ENCODE assay signal across 30 cellular contexts in the genomic region with DNA sequence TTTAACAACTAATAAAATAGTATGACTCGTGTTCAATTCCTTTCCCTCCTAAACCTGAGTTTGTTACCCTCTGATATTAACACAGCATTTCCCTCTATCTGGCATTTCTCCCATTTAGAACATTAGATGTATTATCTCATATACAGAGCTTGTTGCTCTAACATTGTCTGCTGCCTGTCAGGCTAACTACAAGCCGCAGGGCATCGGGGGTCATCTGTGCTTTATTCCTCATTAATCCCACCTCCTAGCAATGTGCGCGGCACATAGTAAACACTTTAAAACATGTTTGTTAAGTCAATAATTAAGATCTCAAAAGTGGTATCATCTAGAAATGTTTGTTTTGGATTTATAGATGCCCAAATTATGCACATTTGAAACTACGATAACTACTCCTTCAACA.
"Had no signal": no experiment of that assay in that cellular context is flagged by ENCODE, and none has a peak within 500 bp of the region (broad histone marks: within the 10 kb centered on the region; RNA-seq: fewer than 3 reads in every experiment).

No MANE protein-coding gene starts in this region.

- H3K36me3 ChIP-seq: adrenal gland, colonic mucosa, gastrocnemius medialis, sigmoid colon, stomach, thyroid gland, upper lobe of left lung, vagina had no signal

- H3K4me1 Mint-ChIP-seq: activated naive CD8-positive, alpha-beta T cell treated with anti-CD3 and anti-CD28 coated beads for 36 hours; naive thymus-derived CD4-positive, alpha-beta T cell had no signal

- H3K9me3 Mint-ChIP-seq: activated naive CD8-positive, alpha-beta T cell treated with anti-CD3 and anti-CD28 coated beads for 36 hours; stimulated activated memory B cell treated with anti-CD40 and anti-IgM and Interleukin-4, amounts not matched to agents 10 μg/mL and 1 μg/mL and 100 μg/mL, for 72 hours; T-helper 2 cell treated with Interferon-gamma antibody and Interleukin-4, amounts not matched to agents 5 μg/mL and 100 μg/mL, for 36 hours had no signal

- H3K4me3 ChIP-seq: adrenal gland, body of pancreas, colonic mucosa, gastrocnemius medialis, psoas muscle, sigmoid colon, stomach, thyroid gland, upper lobe of left lung, vagina had no signal

- H3K9me3 ChIP-seq: adrenal gland, body of pancreas, colonic mucosa, gastrocnemius medialis, psoas muscle, sigmoid colon, stomach, thyroid gland, upper lobe of left lung, vagina had no signal

- H3K27me3 ChIP-seq: adrenal gland, body of pancreas, colonic mucosa, gastrocnemius medialis, sigmoid colon, stomach, thyroid gland, upper lobe of left lung, vagina had no signal

- H3K27ac ChIP-seq: adrenal gland, body of pancreas, colonic mucosa, gastrocnemius medialis, parathyroid adenoma, psoas muscle, sigmoid colon, stomach, thyroid gland, upper lobe of left lung, vagina had no signal

- DNase-seq: activated CD4-positive, alpha-beta T cell treated with anti-CD3 and anti-CD28 coated beads for 48 hours; activated CD4-positive, alpha-beta T cell treated with anti-CD3 and anti-CD28 coated beads, Interleukin-2, amount 50 U/mL, for 48 hours; activated CD8-positive, alpha-beta memory T cell treated with anti-CD3 and anti-CD28 coated beads for 24 hours; activated effector memory CD4-positive, alpha-beta T cell treated with Interleukin-2 at 50 U/mL for 16 hours; activated naive CD4-positive, alpha-beta T cell treated with Interleukin-2 at 50 U/mL for 16 hours; activated naive CD8-positive, alpha-beta T cell treated with anti-CD3 and anti-CD28 coated beads for 36 hours; adrenal gland; aorta; body of pancreas; colonic mucosa; effector CD8-positive, alpha-beta T cell; gastrocnemius medialis; hippocampal formation; midbrain; naive thymus-derived CD4-positive, alpha-beta T cell; occipital lobe; psoas muscle; sigmoid colon; small intestine; stimulated activated CD4-positive, alpha-beta T cell treated with anti-CD3 and anti-CD28 coated beads, Interleukin-1b, Interleukin-23, amount 100 ng/mL, for 48 hours; stimulated activated CD4-positive, alpha-beta T cell treated with anti-CD3 and anti-CD28 coated beads, Interleukin-4, amount 100 ng/mL, for 4 hours; stimulated activated CD8-positive, alpha-beta memory T cell treated with anti-CD3 and anti-CD28 coated beads, Interleukin-4, amount 100 ng/mL, for 48 hours; stomach; thyroid gland; upper lobe of left lung had no signal

- H3K4me1 ChIP-seq: adrenal gland, body of pancreas, colonic mucosa, gastrocnemius medialis, parathyroid adenoma, psoas muscle, sigmoid colon, stomach, thyroid gland, upper lobe of left lung, vagina had no signal

- H3K4me3 Mint-ChIP-seq: activated naive CD8-positive, alpha-beta T cell treated with anti-CD3 and anti-CD28 coated beads for 36 hours; T-helper 2 cell treated with Interferon-gamma antibody and Interleukin-4, amounts not matched to agents 5 μg/mL and 100 μg/mL, for 36 hours had no signal

- ATAC-seq: activated CD4-positive, CD25-positive, alpha-beta regulatory T cell treated with anti-CD3 and anti-CD28 coated beads, Interleukin-2, amount 50 U/mL, for 24 hours; body of pancreas; gastrocnemius medialis; naive thymus-derived CD4-positive, alpha-beta T cell; psoas muscle; stimulated activated memory B cell treated with anti-CD40 and anti-IgM and Interleukin-4, amounts not matched to agents 10 μg/mL and 1 μg/mL and 100 μg/mL, for 72 hours had no signal

- H3K9ac ChIP-seq: parathyroid adenoma had no signal

- H3K79me2 ChIP-seq: parathyroid adenoma had no signal

- H3K36me3 Mint-ChIP-seq: activated naive CD8-positive, alpha-beta T cell treated with anti-CD3 and anti-CD28 coated beads for 36 hours; naive thymus-derived CD4-positive, alpha-beta T cell; stimulated activated memory B cell treated with anti-CD40 and anti-IgM and Interleukin-4, amounts not matched to agents 10 μg/mL and 1 μg/mL and 100 μg/mL, for 72 hours had no signal

- H3K27me3 Mint-ChIP-seq: activated naive CD8-positive, alpha-beta T cell treated with anti-CD3 and anti-CD28 coated beads for 36 hours had no signal

- H2AFZ ChIP-seq: parathyroid adenoma had no signal

- H3K27ac Mint-ChIP-seq: activated naive CD8-positive, alpha-beta T cell treated with anti-CD3 and anti-CD28 coated beads for 36 hours; naive thymus-derived CD4-positive, alpha-beta T cell; T-helper 2 cell treated with Interferon-gamma antibody and Interleukin-4, amounts not matched to agents 5 μg/mL and 100 μg/mL, for 36 hours had no signal
